In genomic region chr2:206766057-206766930, GRCh38 we compare ENCODE assay signal across 9 cellular contexts. TPM values are rescaled to one million over a fixed set of nuclear protein-coding genes. Genes with fewer than 3 reads are reported as not detected.
DNase-seq lines count a peak whose midpoint lies in the region; ATAC-seq and TF ChIP-seq lines count a peak whose summit lies in the region.
"Had no signal": no experiment of that assay in that cellular context is flagged by ENCODE, and none has a peak within 500 bp of the region (broad histone marks: within the 10 kb centered on the region; RNA-seq: fewer than 3 reads in every experiment).

No MANE protein-coding gene starts in this region.

- H3K4me3 Mint-ChIP-seq in activated T-cell treated with anti-CD3 and anti-CD28 coated beads, Interleukin-2, amount 50 U/mL, for 24 hours: peak overlapping the region; percentile 92

- peaks cover 45% of the 10 kb centered on the region for H3K4me1 Mint-ChIP-seq in activated T-cell treated with anti-CD3 and anti-CD28 coated beads, Interleukin-2, amount 50 U/mL, for 24 hours (ENCODE audit: low read depth)

- no peak for TF ChIP-seq CTCF in ascending aorta (IDR thresholded peaks at IDR 0.05)
- no peak for TF ChIP-seq CTCF in right lobe of liver (IDR thresholded peaks at IDR 0.05)
- TF ChIP-seq CTCF in thyroid gland (IDR thresholded peaks at IDR 0.05): no peak

- H3K36me3 ChIP-seq in ascending aorta (peaks cover 2 to 10% of the 10 kb centered on the region in 2 donors), right lobe of liver (peaks cover 0 to 19% (median 1%) of the 10 kb centered on the region in 4 donors), thyroid gland (peaks cover 4 to 7% of the 10 kb centered on the region in 2 donors)

- H3K27me3 Mint-ChIP-seq in activated T-cell treated with anti-CD3 and anti-CD28 coated beads, Interleukin-2, amount 50 U/mL, for 24 hours: no peaks in the 10 kb centered on the region

- H3K27me3 ChIP-seq in ascending aorta: no peaks in the 10 kb centered on the region
- H3K27me3 ChIP-seq in right lobe of liver: no peaks in the 10 kb centered on the region
- H3K27me3 ChIP-seq in thyroid gland: no peaks in the 10 kb centered on the region

- peak overlapping the region; percentile 99 for H3K27ac Mint-ChIP-seq in activated T-cell treated with anti-CD3 and anti-CD28 coated beads, Interleukin-2, amount 50 U/mL, for 24 hours

- no peaks in the 10 kb centered on the region for H3K9me3 ChIP-seq in ascending aorta
- H3K9me3 ChIP-seq in right lobe of liver: no peaks in the 10 kb centered on the region
- H3K9me3 ChIP-seq in thyroid gland: no peaks in the 10 kb centered on the region

- no peak for DNase-seq in activated T-cell treated with anti-CD3 and anti-CD28 coated beads, Interleukin-2, amount 50 U/mL, for 24 hours
- no peak for DNase-seq in activated T-cell treated with anti-CD3 and anti-CD28 coated beads, Interleukin-2, amount 50 U/mL, for 1 hour
- DNase-seq in ascending aorta (ENCODE audit: low spot score in 2 of 2): no peak
- DNase-seq in right lobe of liver: no peak
- no peak for DNase-seq in thyroid gland
- DNase-seq in HCEC 1CT: no peak
- DNase-seq in A172 (ENCODE audit: low spot score): no peak

- H3K27ac ChIP-seq in ascending aorta (peak overlapping the region; percentile 85 to 90), right lobe of liver (peak overlapping the region; percentile 70 to 77 (median 72)), thyroid gland (peak overlapping the region in 2 of 3 donors; percentile 89)

- peaks cover 53% of the 10 kb centered on the region for H3K36me3 Mint-ChIP-seq in activated T-cell treated with anti-CD3 and anti-CD28 coated beads, Interleukin-2, amount 50 U/mL, for 24 hours (ENCODE audit: low read depth)

- intact Hi-C loops in ascending aorta (cut with DNase I) (loop anchor here (5.0 to 10.0 kb wide), 3 partner anchors 201 to 1006 kb away; partner anchors contain the start of gene METTL21A), right lobe of liver (cut with DNase I) (no loop called here), thyroid gland (cut with DNase I) (no loop called here)

- ATAC-seq in right lobe of liver: no peak
- no peak for ATAC-seq in HG02759 (IDR thresholded peaks at IDR 0.05; ENCODE audit: unreplicated experiment)

- TF ChIP-seq POLR2A in right lobe of liver (IDR thresholded peaks at IDR 0.05) (no peak), thyroid gland (IDR thresholded peaks at IDR 0.05) (no peak)

- 37% methylated on average over 12 of the region's 12 CpGs for WGBS in right lobe of liver (ENCODE audit: insufficient coverage, low coverage, low lambda C conversion rate, missing lambda C conversion rate)
- WGBS in thyroid gland, 2 donors: 40 to 43% methylated on average over 12 of the region's 12 CpGs

- H3K9me3 Mint-ChIP-seq in activated T-cell treated with anti-CD3 and anti-CD28 coated beads, Interleukin-2, amount 50 U/mL, for 24 hours: no peaks in the 10 kb centered on the region

- H3K4me3 ChIP-seq in ascending aorta: peak overlapping the region; percentile 85 to 92
- H3K4me3 ChIP-seq in right lobe of liver: peak overlapping the region; percentile 79 to 96 (median 92)
- H3K4me3 ChIP-seq in thyroid gland (replicated peaks in 1 of 3): peak overlapping the region; percentile 42 to 68 (median 68)

- H3K4me1 ChIP-seq in ascending aorta (peaks cover 5 to 24% of the 10 kb centered on the region in 2 donors), right lobe of liver (peaks cover 0 to 6% (median 1%) of the 10 kb centered on the region in 4 donors), thyroid gland (peaks cover 9 to 10% of the 10 kb centered on the region in 2 donors)

RNA-seq across cellular contexts. Expression of gene FASTKD2, which starts 0.9 kb away (rescaled TPM):
- total RNA-seq in ascending aorta: 41.5 TPM
- total RNA-seq in right lobe of liver: 10 to 100 TPM; 13.5 to 29.1 (median 16.9) TPM
- 10 to 100 TPM; 39.2 to 67.0 (median 46.2) TPM for total RNA-seq in thyroid gland
- total RNA-seq in A172 (2014; rRNA removed; shearing (Covaris generic)): 62.4 and 77.4 TPM in 2 replicates

RNA-seq across cellular contexts. Expression of gene MDH1B, which starts 1.2 kb away (rescaled TPM):
- total RNA-seq in ascending aorta (not detected), right lobe of liver (under 1 TPM in 4 of 6 experiments, not detected in 2; 0.11 to 0.32 (median 0.18) TPM), thyroid gland (10 to 100 TPM in 2 of 4 donors, 1 to 10 TPM in 2; 5.0 to 15.5 (median 11.5) TPM)
- total RNA-seq in A172 (2014; rRNA removed; shearing (Covaris generic)): 5.4 and 9.2 TPM in 2 replicates

RNA-seq across cellular contexts. Expression of gene DYTN, which starts 48.1 kb away (rescaled TPM):
- total RNA-seq in ascending aorta (not detected), right lobe of liver (not detected), thyroid gland (not detected)
- total RNA-seq in A172 (2014; rRNA removed; shearing (Covaris generic)): not detected in 2 replicates
- total RNA-seq: Daoy had no signal
